In genomic region chr22:32354360-32355351, GRCh38 we compare ENCODE assay signal across 15 cellular contexts. TPM values are rescaled to one million over a fixed set of nuclear protein-coding genes. Genes with fewer than 3 reads are reported as not detected.
A peak's percentile ranks its signal among the peaks of the same experiment; 100 is the strongest.
DNase-seq lines count a peak whose midpoint lies in the region; ATAC-seq, FAIRE-seq and TF ChIP-seq lines count a peak whose summit lies in the region.
"Had no signal": no experiment of that assay in that cellular context is flagged by ENCODE, and none has a peak within 500 bp of the region (broad histone marks: within the 10 kb centered on the region; RNA-seq: fewer than 3 reads in every experiment).

No MANE protein-coding gene starts in this region.

- no peak overlapping the region for H3K9ac ChIP-seq in kidney (ENCODE audit: low read length in 2 of 2)
- H3K9ac ChIP-seq: BLaER1 treated with 17β-estradiol and CSF1 and Interleukin-3, amounts not matched to agents 10 nM and 100 nM had no signal

- TF ChIP-seq CTCF in kidney (IDR thresholded peaks at IDR 0.05; ENCODE audit: borderline replicate concordance, extremely low read depth, insufficient read depth), result no peak

- no peaks in the 10 kb centered on the region for H3K27me3 ChIP-seq in right cardiac atrium (ENCODE audit: control insufficient read depth, insufficient read depth)
- H3K27me3 ChIP-seq: BLaER1 treated with 17β-estradiol and CSF1 and Interleukin-3, amounts not matched to agents 10 nM and 100 nM; dorsolateral prefrontal cortex had no signal

- intact Hi-C loops in right cardiac atrium (cut with DNase I), result no loop called here
- intact Hi-C loops in Right ventricle myocardium superior (cut with DNase I), result no loop called here
- intact Hi-C loops in kidney (cut with DNase I), result no loop called here

- no peaks in the 10 kb centered on the region for H3K4me1 ChIP-seq in right cardiac atrium (ENCODE audit: control insufficient read depth, insufficient read depth, low read length)
- no peaks in the 10 kb centered on the region for H3K4me1 ChIP-seq in kidney (ENCODE audit: control insufficient read depth in 1 of 2, insufficient read depth in 1 of 2, low read depth in 1 of 2, low read length in 2 of 2)

- 74% methylated on average over 30 of the region's 30 CpGs for WGBS in right cardiac atrium

- H3K4me3 ChIP-seq in right cardiac atrium (ENCODE audit: low read length) (no peak overlapping the region), kidney (ENCODE audit: low read length in 2 of 2) (peak overlapping the region; percentile 14)
- H3K4me3 ChIP-seq: BLaER1 treated with 17β-estradiol and CSF1 and Interleukin-3, amounts not matched to agents 10 nM and 100 nM; smooth muscle cell had no signal

- H3K36me3 ChIP-seq in kidney (ENCODE audit: control insufficient read depth in 1 of 2, insufficient read depth in 2 of 2, low read length in 2 of 2), result no peaks in the 10 kb centered on the region
- H3K36me3 ChIP-seq: BLaER1 treated with 17β-estradiol and CSF1 and Interleukin-3, amounts not matched to agents 10 nM and 100 nM had no signal

- H3K9me3 ChIP-seq in right cardiac atrium (ENCODE audit: control insufficient read depth, low read length), result no peaks in the 10 kb centered on the region
- no peaks in the 10 kb centered on the region for H3K9me3 ChIP-seq in kidney (ENCODE audit: control insufficient read depth in 1 of 2, low read length in 2 of 2)

- H3K27ac ChIP-seq in right cardiac atrium (ENCODE audit: low read length) (no peak overlapping the region), kidney (ENCODE audit: low read depth in 2 of 2, low read length in 2 of 2) (peak overlapping the region in 1 of 2 donors; percentile 75)
- H3K27ac ChIP-seq: BLaER1 treated with 17β-estradiol and CSF1 and Interleukin-3, amounts not matched to agents 10 nM and 100 nM; dorsolateral prefrontal cortex had no signal

- FAIRE-seq in kidney (lab: Jason Lieb, UNC), result no peak

- DNase-seq in right cardiac atrium (no peak), Right ventricle myocardium superior (no peak), astrocyte of the hippocampus (ENCODE audit: low read depth, low spot score) (peak; percentile 33), kidney (no peak), NCI-H82 treated with DMSO at 0.1 percent for 48 hours (lab: John Stamatoyannopoulos, UW; ENCODE audit: unreplicated experiment) (no peak), NCI-H1694 treated with DMSO at 0.1 percent for 48 hours (lab: John Stamatoyannopoulos, UW) (no peak)
- DNase-seq: activated T-cell treated with anti-CD3 and anti-CD28 coated beads, Interleukin-2, amount 50 U/mL, for 1 hour; dorsolateral prefrontal cortex; NCI-H2081 treated with DMSO at 0.1 percent for 48 hours; stimulated activated naive CD4-positive, alpha-beta T cell treated with Interleukin-2 at 50 U/mL for 16 hours; T-cell had no signal

- peak; percentile 30 to 49 for ATAC-seq in right cardiac atrium
- no peak for ATAC-seq in Right ventricle myocardium superior (ENCODE audit: poor library complexity)
- ATAC-seq in HG03342 (IDR thresholded peaks at IDR 0.05; ENCODE audit: unreplicated experiment), result no peak
- ATAC-seq in HG03045 (IDR thresholded peaks at IDR 0.05; ENCODE audit: unreplicated experiment), result no peak

RNA-seq across cellular contexts. Expression of gene RFPL3, which starts 3.0 kb away (rescaled TPM):
- total RNA-seq in right cardiac atrium (not detected), Right ventricle myocardium superior (not detected), kidney (not detected)
- polyA plus RNA-seq in right cardiac atrium (not detected), kidney (ENCODE audit: insufficient read depth, low read depth, low replicate concordance) (not detected)
- total RNA-seq: smooth muscle cell, T-cell had no signal

RNA-seq across cellular contexts. Expression of gene RTCB, which starts 57.4 kb away (rescaled TPM):
- 10 to 100 TPM; 47.3 to 50.2 (median 48.4) TPM for total RNA-seq in right cardiac atrium
- 35.2 TPM for polyA plus RNA-seq in right cardiac atrium
- 38.5 TPM for total RNA-seq in Right ventricle myocardium superior
- total RNA-seq in kidney, result 69.7 TPM
- 82.4 TPM for polyA plus RNA-seq in kidney (ENCODE audit: insufficient read depth, low read depth, low replicate concordance)

Comparison
In these comparisons a context has a peak if more than half of its experiments do, and no peak if none do; other contexts are left out.
1. ATAC-seq: peak in right cardiac atrium (2 of 2); none in Right ventricle myocardium superior (single experiment), HG03342 (single experiment) and HG03045 (single experiment).